1 cellular context compared by ENCODE assay signal in the genomic region with DNA sequence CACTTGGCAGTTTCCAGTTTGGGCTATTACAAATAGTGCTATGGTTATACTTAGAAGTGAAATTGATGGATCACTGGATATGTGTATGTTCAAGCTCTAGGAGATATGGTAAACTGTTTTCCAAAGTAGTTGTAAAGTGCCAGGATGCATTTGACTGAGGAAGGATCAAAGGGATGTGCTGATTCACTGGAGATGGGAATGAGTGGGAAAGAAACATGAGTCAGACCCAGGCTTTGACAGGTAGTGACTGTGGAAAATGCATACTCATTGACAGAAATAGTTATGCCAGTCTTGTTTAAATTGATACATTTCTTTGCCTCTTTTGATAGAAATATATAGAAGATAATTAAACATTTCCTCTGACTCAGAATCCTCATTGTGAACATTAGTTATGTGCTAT.
TF ChIP-seq lines count a peak whose summit lies in the region.

No MANE protein-coding gene starts in this region.

TF ChIP-seq in SK-N-SH, 30 proteins besides CTCF, POLR2A, EP300 and RAD21 (continued from another document):
- TF ChIP-seq SMC3 (IDR thresholded peaks at IDR 0.05; ENCODE audit: low read depth, low read length): no peak
- TF ChIP-seq, protein P1, sequence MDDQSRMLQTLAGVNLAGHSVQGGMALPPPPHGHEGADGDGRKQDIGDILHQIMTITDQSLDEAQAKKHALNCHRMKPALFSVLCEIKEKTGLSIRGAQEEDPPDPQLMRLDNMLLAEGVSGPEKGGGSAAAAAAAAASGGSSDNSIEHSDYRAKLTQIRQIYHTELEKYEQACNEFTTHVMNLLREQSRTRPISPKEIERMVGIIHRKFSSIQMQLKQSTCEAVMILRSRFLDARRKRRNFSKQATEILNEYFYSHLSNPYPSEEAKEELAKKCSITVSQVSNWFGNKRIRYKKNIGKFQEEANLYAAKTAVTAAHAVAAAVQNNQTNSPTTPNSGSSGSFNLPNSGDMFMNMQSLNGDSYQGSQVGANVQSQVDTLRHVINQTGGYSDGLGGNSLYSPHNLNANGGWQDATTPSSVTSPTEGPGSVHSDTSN (IDR thresholded peaks at IDR 0.05): peak; percentile 68
- TF ChIP-seq FOSL2 (IDR thresholded peaks at IDR 0.05; ENCODE audit: borderline replicate concordance, low read depth): peak; percentile 37; the same call in 1 of the 2 replicates
- TF ChIP-seq, protein P2, sequence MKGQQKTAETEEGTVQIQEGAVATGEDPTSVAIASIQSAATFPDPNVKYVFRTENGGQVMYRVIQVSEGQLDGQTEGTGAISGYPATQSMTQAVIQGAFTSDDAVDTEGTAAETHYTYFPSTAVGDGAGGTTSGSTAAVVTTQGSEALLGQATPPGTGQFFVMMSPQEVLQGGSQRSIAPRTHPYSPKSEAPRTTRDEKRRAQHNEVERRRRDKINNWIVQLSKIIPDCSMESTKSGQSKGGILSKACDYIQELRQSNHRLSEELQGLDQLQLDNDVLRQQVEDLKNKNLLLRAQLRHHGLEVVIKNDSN (IDR thresholded peaks at IDR 0.05; ENCODE audit: borderline replicate concordance, low read depth): no peak
- no peak for TF ChIP-seq FOXJ3 (CRISPR knock-in tag; IDR thresholded peaks at IDR 0.05)
- no peak for TF ChIP-seq YY1 (IDR thresholded peaks at IDR 0.05; ENCODE audit: low read depth)
- TF ChIP-seq, protein P3, sequence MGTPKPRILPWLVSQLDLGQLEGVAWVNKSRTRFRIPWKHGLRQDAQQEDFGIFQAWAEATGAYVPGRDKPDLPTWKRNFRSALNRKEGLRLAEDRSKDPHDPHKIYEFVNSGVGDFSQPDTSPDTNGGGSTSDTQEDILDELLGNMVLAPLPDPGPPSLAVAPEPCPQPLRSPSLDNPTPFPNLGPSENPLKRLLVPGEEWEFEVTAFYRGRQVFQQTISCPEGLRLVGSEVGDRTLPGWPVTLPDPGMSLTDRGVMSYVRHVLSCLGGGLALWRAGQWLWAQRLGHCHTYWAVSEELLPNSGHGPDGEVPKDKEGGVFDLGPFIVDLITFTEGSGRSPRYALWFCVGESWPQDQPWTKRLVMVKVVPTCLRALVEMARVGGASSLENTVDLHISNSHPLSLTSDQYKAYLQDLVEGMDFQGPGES (IDR thresholded peaks at IDR 0.05; ENCODE audit: low read depth, low read length): no peak
